In genomic region chr2:61670591-61671503, GRCh38 we compare ENCODE assay signal across 8 cellular contexts.
DNase-seq lines count a peak whose midpoint lies in the region; ATAC-seq lines count a peak whose summit lies in the region.

No MANE protein-coding gene starts in this region.

- H3K27ac ChIP-seq in mucosa of rectum (ENCODE audit: low read depth in 2 of 2, low read length in 2 of 2) (peak overlapping the region; percentile 81 to 95), aorta (ENCODE audit: low read depth in 1 of 2, low read length in 2 of 2) (peak overlapping the region in 1 of 2 donors; percentile 51)

- DNase-seq in DMS 273 (lab: John Stamatoyannopoulos, UW; ENCODE audit: unreplicated experiment) (peak; percentile 34), DMS 273 treated with DMSO at 0.1 percent for 48 hours (lab: John Stamatoyannopoulos, UW) (no peak), RPMI8226 (peak; percentile 88), aorta (peak in 1 of 2 donors; percentile 53)
- no peak for DNase-seq in effector memory CD8-positive, alpha-beta T cell

- H3K4me3 Mint-ChIP-seq in effector memory CD8-positive, alpha-beta T cell = peak overlapping the region; percentile 66 to 77

- H3K27ac Mint-ChIP-seq in effector memory CD8-positive, alpha-beta T cell = peak overlapping the region; percentile 89 to 96

- H3K4me3 ChIP-seq in mucosa of rectum (ENCODE audit: low read length in 2 of 2) (peak overlapping the region; percentile 58 to 82), aorta (ENCODE audit: low read length in 2 of 2) (peak overlapping the region; percentile 15 to 20)

- H3K36me3 Mint-ChIP-seq in effector memory CD8-positive, alpha-beta T cell (ENCODE audit: insufficient read depth) = no peaks in the 10 kb centered on the region

- H3K36me3 ChIP-seq in mucosa of rectum (ENCODE audit: control insufficient read depth in 2 of 2, insufficient read depth in 2 of 2, low read length in 2 of 2) (no peaks in the 10 kb centered on the region), aorta (ENCODE audit: control insufficient read depth in 1 of 2, insufficient read depth in 2 of 2, low read length in 1 of 2) (no peaks in the 10 kb centered on the region)

- no peaks in the 10 kb centered on the region for H3K27me3 ChIP-seq in mucosa of rectum (ENCODE audit: control insufficient read depth in 2 of 2, insufficient read depth in 2 of 2, low read length in 2 of 2)
- H3K27me3 ChIP-seq in aorta (ENCODE audit: control insufficient read depth in 1 of 2, insufficient read depth in 2 of 2, low read length in 1 of 2) = no peaks in the 10 kb centered on the region

- peaks cover 0 to 3% of the 10 kb centered on the region in 2 donors for H3K9me3 ChIP-seq in mucosa of rectum (ENCODE audit: control insufficient read depth in 2 of 2, low read length in 2 of 2)
- H3K9me3 ChIP-seq in aorta (ENCODE audit: control insufficient read depth, low read length) = peaks cover 2% of the 10 kb centered on the region

- 15 to 22% methylated on average over 3 of the region's 3 CpGs for WGBS in aorta, 2 donors

- ATAC-seq in HG02571 (IDR thresholded peaks at IDR 0.05; ENCODE audit: unreplicated experiment) (peak; percentile 81), aorta (ENCODE audit: low FRiP score) (peak; percentile 71), HG03520 (IDR thresholded peaks at IDR 0.05; ENCODE audit: unreplicated experiment) (no peak)
- ATAC-seq in effector memory CD8-positive, alpha-beta T cell (replicated peaks) = peak; percentile 80

- intact Hi-C loops in aorta (cut with DNase I) = no loop called here

- peaks cover 20 to 21% of the 10 kb centered on the region in 2 donors for H3K4me1 Mint-ChIP-seq in effector memory CD8-positive, alpha-beta T cell (ENCODE audit: low read depth in 2 of 2)

- peaks cover 5 to 6% of the 10 kb centered on the region in 2 donors for H3K9me3 Mint-ChIP-seq in effector memory CD8-positive, alpha-beta T cell

- H3K27me3 Mint-ChIP-seq in effector memory CD8-positive, alpha-beta T cell = no peaks in the 10 kb centered on the region

- H3K4me1 ChIP-seq in mucosa of rectum (ENCODE audit: control insufficient read depth in 2 of 2, insufficient read depth in 2 of 2, low read length in 2 of 2) (peaks cover 10 to 20% of the 10 kb centered on the region in 2 donors), aorta (ENCODE audit: control insufficient read depth in 1 of 2, insufficient read depth in 2 of 2, low read length in 2 of 2) (peaks cover 0 to 3% of the 10 kb centered on the region in 2 donors)

- peak overlapping the region; percentile 34 to 69 for H3K9ac ChIP-seq in mucosa of rectum (ENCODE audit: low read depth in 1 of 2, low read length in 2 of 2)

Comparison
In these comparisons a context has a peak if more than half of its experiments do, and no peak if none do; other contexts are left out.
1. DNase-seq: peak in DMS 273 (single experiment) and RPMI8226 (single experiment); none in DMS 273 treated with DMSO at 0.1 percent for 48 hours (single experiment) and effector memory CD8-positive, alpha-beta T cell (0 of 3).